ENCODE assay signal across 18 cellular contexts in genomic region chr2:106296182-106296815, GRCh38.
DNase-seq lines count a peak whose midpoint lies in the region; TF ChIP-seq lines count a peak whose summit lies in the region.
"Had no signal": no experiment of that assay in that cellular context is flagged by ENCODE, and none has a peak within 500 bp of the region (broad histone marks: within the 10 kb centered on the region; RNA-seq: fewer than 3 reads in every experiment).

No MANE protein-coding gene starts in this region.

- WGBS in GM23248 (ENCODE audit: low coverage in 1 of 2, low lambda C conversion rate in 2 of 2, missing lambda C conversion rate in 2 of 2), 2 experiments, result 28 to 30% methylated on average over 8 of the region's 8 CpGs

- H3K4me1 ChIP-seq in GM23248 (ENCODE audit: insufficient read depth) (no peaks in the 10 kb centered on the region), adipocyte (ENCODE audit: control insufficient read depth, insufficient read depth, low read length) (no peaks in the 10 kb centered on the region)
- H3K4me1 ChIP-seq: Caco-2 had no signal

- intact Hi-C loops in MCF 10A (cut with micrococcal nuclease), result no loop called here

- in situ Hi-C loops in GM23248 (cut with MboI), result no loop called here

- H3K9me2 ChIP-seq in GM23248 (ENCODE audit: insufficient read depth), result no peaks in the 10 kb centered on the region

- POLR2A ChIA-PET in MCF 10A (lab: Yijun Ruan, JAX), result no interaction called here

- CTCF ChIA-PET in MCF 10A (lab: Yijun Ruan, JAX), result interaction anchor here (0.7 kb wide), 1 partner anchor 73 kb away, joined by 3 read pairs; no protein-coding TSS in a partner anchor

- H3K9me3 ChIP-seq in GM23248 (ENCODE audit: low read depth), result no peaks in the 10 kb centered on the region
- no peaks in the 10 kb centered on the region for H3K9me3 ChIP-seq in adipocyte (ENCODE audit: control insufficient read depth, low read length)
- H3K9me3 ChIP-seq: Caco-2 had no signal

- no TSS peak for BruUV-seq in MCF 10A (replicated peaks; lab: Mats Ljungman, UMichigan)

- H3K27ac ChIP-seq in GM23248, result no peak overlapping the region
- H3K27ac ChIP-seq: 22Rv1 had no signal

- no peak overlapping the region for H3K4me3 Mint-ChIP-seq in MCF 10A (ENCODE audit: unreplicated experiment)

- H4K20me1 ChIP-seq in GM23248 (ENCODE audit: insufficient read depth), result no peaks in the 10 kb centered on the region

- no peak overlapping the region for H2AFZ ChIP-seq in GM23248

- H3F3A ChIP-seq in GM23248 (ENCODE audit: insufficient read depth), result no peaks in the 10 kb centered on the region

- no peaks in the 10 kb centered on the region for H3K36me3 Mint-ChIP-seq in MCF 10A (ENCODE audit: insufficient read depth, unreplicated experiment)

- H3K4me2 ChIP-seq in GM23248 (ENCODE audit: unreplicated experiment), result no peak overlapping the region

- TF ChIP-seq CTCF in MCF 10A (IDR thresholded peaks at IDR 0.05; ENCODE audit: unreplicated experiment), result no peak

- H3K36me3 ChIP-seq in GM23248 (ENCODE audit: low read depth) (no peaks in the 10 kb centered on the region), adipocyte (ENCODE audit: control insufficient read depth, insufficient read depth, low read length, severe bottlenecking) (no peaks in the 10 kb centered on the region)

- H3K79me2 ChIP-seq in GM23248 (ENCODE audit: insufficient read depth), result no peaks in the 10 kb centered on the region

- DNase-seq in NCI-H2171 treated with DMSO at 0.1 percent for 48 hours (lab: John Stamatoyannopoulos, UW) (peak; percentile 2), NCI-H2171 (lab: John Stamatoyannopoulos, UW) (no peak), GM23248 (peak; percentile 43), adipocyte (ENCODE audit: low read depth) (peak; percentile 41), stromal cell of bone marrow (ENCODE audit: low read depth) (peak; percentile 0), occipital lobe (lab: John Stamatoyannopoulos, UW) (no peak), MCF 10A (ENCODE audit: unreplicated experiment) (no peak)
- DNase-seq in NK-92 treated with Interleukin-12 subunit alpha and Interleukin-12 subunit beta, amount 100 ng/mL, for 24 hours (lab: John Stamatoyannopoulos, UW), result no peak
- DNase-seq: Caco-2, GDM1, H7, MV-4-11, NCI-H1436, NCI-H2081, NCI-H2227 treated with DMSO at 0.1 percent for 48 hours, NCI-H524 treated with DMSO at 0.1 percent for 48 hours, OCI-M1 had no signal

- no peaks in the 10 kb centered on the region for H3K9me3 Mint-ChIP-seq in MCF 10A (ENCODE audit: unreplicated experiment)

- no peaks in the 10 kb centered on the region for H3K27me3 Mint-ChIP-seq in MCF 10A (ENCODE audit: insufficient read depth, unreplicated experiment)

- no peaks in the 10 kb centered on the region for H3K27me3 ChIP-seq in GM23248 (replicated peaks; ENCODE audit: insufficient read depth)
- peaks cover 3% of the 10 kb centered on the region for H3K27me3 ChIP-seq in adipocyte (replicated peaks; ENCODE audit: control insufficient read depth, insufficient read depth, low read length)

- no peak overlapping the region for H3K9ac ChIP-seq in GM23248
- no peak overlapping the region for H3K9ac ChIP-seq in adipocyte (ENCODE audit: low read length)

- no peak overlapping the region for H3K27ac Mint-ChIP-seq in MCF 10A (ENCODE audit: low read depth, unreplicated experiment)

- H3K4me3 ChIP-seq in GM23248 (no peak overlapping the region), adipocyte (ENCODE audit: low read length) (no peak overlapping the region)

- no peaks in the 10 kb centered on the region for H3K4me1 Mint-ChIP-seq in MCF 10A (ENCODE audit: insufficient read depth, unreplicated experiment)

Comparison
In these comparisons a context has a peak if more than half of its experiments do, and no peak if none do; other contexts are left out.
1. DNase-seq: peak in NCI-H2171 treated with DMSO at 0.1 percent for 48 hours (single experiment), GM23248 (single experiment), adipocyte (single experiment) and stromal cell of bone marrow (single experiment); none in NCI-H2171 (single experiment), occipital lobe (single experiment), MCF 10A (single experiment) and NK-92 treated with Interleukin-12 subunit alpha and Interleukin-12 subunit beta, amount 100 ng/mL, for 24 hours (single experiment).